In the genomic region with DNA sequence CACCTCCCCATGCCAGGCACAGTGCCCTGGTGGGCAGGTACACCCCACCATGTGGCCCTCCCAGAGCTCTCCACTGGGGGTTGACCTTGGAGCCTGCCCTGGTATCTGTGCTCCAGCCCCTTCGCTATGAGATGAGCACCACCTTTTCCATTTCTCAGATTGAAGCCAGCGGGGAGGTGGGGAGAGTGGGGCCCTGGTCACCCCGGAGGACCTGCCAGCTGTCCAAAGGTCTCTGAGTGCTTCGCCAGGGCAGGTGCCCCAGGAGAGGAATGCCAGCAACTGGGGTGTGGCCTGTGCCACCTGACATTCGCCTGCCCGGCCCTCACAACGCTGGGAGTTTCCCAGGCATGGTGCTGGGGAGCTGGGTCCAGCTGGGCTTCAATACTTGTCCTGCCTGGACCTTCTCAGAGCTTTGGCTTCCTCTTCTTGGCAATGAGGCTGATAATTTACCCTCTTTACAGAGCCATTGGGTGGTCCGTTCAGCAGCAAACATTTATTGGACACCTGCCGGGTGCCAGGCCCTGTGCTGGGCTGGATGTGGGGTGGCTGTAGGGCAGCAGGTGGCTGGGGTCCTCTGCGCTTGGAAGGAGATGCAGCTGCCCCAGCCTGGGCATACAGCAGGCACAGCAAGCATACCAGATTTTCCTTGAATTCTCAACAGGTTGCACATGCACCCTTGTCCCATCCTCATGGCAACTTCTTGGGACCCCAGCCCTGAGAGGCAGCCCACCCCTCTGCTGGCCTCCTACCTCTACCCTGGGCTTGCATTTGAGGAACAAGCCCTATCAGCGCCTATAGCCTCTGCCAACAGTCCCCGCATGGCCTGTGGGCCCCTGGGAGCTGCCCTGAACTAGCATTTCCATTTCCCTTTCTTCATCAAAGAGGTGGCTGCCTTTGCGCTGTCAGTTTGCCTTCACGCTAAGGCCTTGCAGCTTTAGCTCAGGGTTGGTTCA, we compare ENCODE assay signal across 19 cellular contexts. TPM values are rescaled to one million over a fixed set of nuclear protein-coding genes. Genes with fewer than 3 reads are reported as not detected.
DNase-seq lines count a peak whose midpoint lies in the region; ATAC-seq and TF ChIP-seq lines count a peak whose summit lies in the region.
"Had no signal": no experiment of that assay in that cellular context is flagged by ENCODE, and none has a peak within 500 bp of the region (broad histone marks: within the 10 kb centered on the region; RNA-seq: fewer than 3 reads in every experiment).

No MANE protein-coding gene starts in this region.

- no peak for TF ChIP-seq CTCF in NB4 (IDR thresholded peaks at IDR 0.05; ENCODE audit: low read depth, low read length)
- TF ChIP-seq CTCF in dorsolateral prefrontal cortex (IDR thresholded peaks at IDR 0.05 in 54 of 56, conservative IDR thresholded peaks at IDR 0.05 in 2 of 56; ENCODE audit: low read depth in 1 of 56, partially characterized antibody in 56 of 56), result no peak

- no peak overlapping the region for H3K27ac ChIP-seq in dorsolateral prefrontal cortex
- H3K27ac ChIP-seq: esophagus muscularis mucosa, gastroesophageal sphincter, thoracic aorta had no signal

- intact Hi-C loops in posterior vena cava (cut with DNase I), result loop anchor here (5.0 to 10.0 kb wide), 2 partner anchors 677 to 1780 kb away; no protein-coding TSS in a partner anchor
- intact Hi-C loops in dorsolateral prefrontal cortex (cut with DNase I), result no loop called here

- ATAC-seq in left lobe of liver (peak; percentile 54), HG03175 (IDR thresholded peaks at IDR 0.05; ENCODE audit: unreplicated experiment) (no peak)
- ATAC-seq: activated CD4-positive, alpha-beta T cell treated with anti-CD3 and anti-CD28 coated beads for 36 hours; gastroesophageal sphincter had no signal

- H3K4me3 ChIP-seq in H7 (ENCODE audit: insufficient read depth, low read depth, low read length) (no peak overlapping the region), NB4 (ENCODE audit: low read depth, low read length) (no peak overlapping the region), dorsolateral prefrontal cortex (no peak overlapping the region)
- H3K4me3 ChIP-seq: esophagus muscularis mucosa, gastroesophageal sphincter, thoracic aorta had no signal

- DNase-seq in H7 (peak; percentile 16), NB4 (ENCODE audit: low read depth) (peak; percentile 74), left lobe of liver (ENCODE audit: low spot score) (no peak), posterior vena cava (ENCODE audit: low spot score) (peak; percentile 77), kidney tubule cell (ENCODE audit: low spot score) (no peak), dorsolateral prefrontal cortex (no peak)
- DNase-seq: activated CD4-positive, alpha-beta T cell treated with anti-CD3 and anti-CD28 coated beads for 36 hours; activated naive CD4-positive, alpha-beta T cell treated with anti-CD3 and anti-CD28 coated beads for 36 hours; DMS79 treated with DMSO at 0.1 percent for 48 hours; effector CD4-positive, alpha-beta T cell; NCI-H187; NCI-H226; retina; SK-N-SH had no signal

- TF ChIP-seq POLR2A in NB4 (IDR thresholded peaks at IDR 0.05; ENCODE audit: extremely low read depth, insufficient read length), result no peak

- no peaks in the 10 kb centered on the region for H3K36me3 ChIP-seq in H7 (replicated peaks; ENCODE audit: control insufficient read depth, insufficient read depth, low read length)
- H3K36me3 ChIP-seq: esophagus muscularis mucosa, gastroesophageal sphincter, thoracic aorta had no signal

- H3K27me3 ChIP-seq in H7 (ENCODE audit: control insufficient read depth, insufficient read depth, low read length), result no peaks in the 10 kb centered on the region
- H3K27me3 ChIP-seq in dorsolateral prefrontal cortex, result peaks cover 0 to 3% (median 0%) of the 10 kb centered on the region in 45 donors

RNA-seq across cellular contexts. Expression of a gene that starts 5.7 kb away (rescaled TPM):
- total RNA-seq in H7 (2014; rRNA removed; shearing (Covaris generic)), result 0.33 and 2.5 TPM in 2 replicates
- total RNA-seq in left lobe of liver, result 1.5 TPM
- 1 to 10 TPM; 2.4 to 2.8 TPM for total RNA-seq in posterior vena cava
- 1 to 10 TPM in 79 of 120 experiments, under 1 TPM in 41; 0.23 to 5.1 (median 1.3) TPM for total RNA-seq in dorsolateral prefrontal cortex
- total RNA-seq: M059J had no signal

RNA-seq across cellular contexts. Expression of a gene that starts 38.2 kb away (rescaled TPM):
- 2.5 and 4.2 TPM in 2 replicates for total RNA-seq in H7 (2014; rRNA removed; shearing (Covaris generic))
- total RNA-seq in left lobe of liver (11.7 TPM), posterior vena cava (1 to 10 TPM; 5.1 to 7.1 TPM), dorsolateral prefrontal cortex (10 to 100 TPM; 12.6 to 51.2 (median 25.2) TPM)

RNA-seq across cellular contexts. Expression of a gene that starts 43.9 kb away (rescaled TPM):
- total RNA-seq in H7 (2014; rRNA removed; shearing (Covaris generic)), result 49.7 and 58.3 TPM in 2 replicates
- total RNA-seq in left lobe of liver (38.9 TPM), posterior vena cava (10 to 100 TPM; 45.3 to 61.1 TPM), dorsolateral prefrontal cortex (100 to 1,000 TPM in 113 of 120 experiments, 10 to 100 TPM in 7; 72.4 to 175 (median 133) TPM)

Comparison
In these comparisons a context has a peak if more than half of its experiments do, and no peak if none do; other contexts are left out.
1. DNase-seq: peak in H7 (single experiment), NB4 (single experiment) and posterior vena cava (single experiment); none in left lobe of liver (single experiment), kidney tubule cell (single experiment) and dorsolateral prefrontal cortex (0 of 10).
2. intact Hi-C loops: an anchor here in posterior vena cava (5.0 to 10.0 kb wide); none called in dorsolateral prefrontal cortex.